ENCODE assay signal across 8 cellular contexts in genomic region chr1:8862528-8862927, GRCh38. TPM values are rescaled to one million over a fixed set of nuclear protein-coding genes. Genes with fewer than 3 reads are reported as not detected.
DNase-seq lines count a peak whose midpoint lies in the region; ATAC-seq and TF ChIP-seq lines count a peak whose summit lies in the region.

No MANE protein-coding gene starts in this region.

- peaks cover 56% of the 10 kb centered on the region for H3K4me1 ChIP-seq in psoas muscle

- no peaks in the 10 kb centered on the region for H3K9me3 ChIP-seq in T-helper 17 cell (ENCODE audit: control insufficient read depth, low read length, poor library complexity, severe bottlenecking)
- H3K9me3 ChIP-seq in psoas muscle = no peaks in the 10 kb centered on the region

- no peak overlapping the region for H3K4me3 Mint-ChIP-seq in T-helper 17 cell

- DNase-seq in stimulated activated naive CD4-positive, alpha-beta T cell (lab: John Stamatoyannopoulos, UW) = peak in 4 of 6 experiments; percentile 16 to 46 (median 30)
- DNase-seq in stimulated activated naive CD4-positive, alpha-beta T cell treated with Interleukin-2 at 50 U/mL for 16 hours (lab: John Stamatoyannopoulos, UW) = no peak
- peak in 1 of 3 donors; percentile 27 for DNase-seq in T-helper 17 cell
- no peak for DNase-seq in dorsolateral prefrontal cortex
- no peak for DNase-seq in psoas muscle
- no peak for DNase-seq in posterior cingulate gyrus

- ATAC-seq in T-helper 17 cell = peak; percentile 54
- peak in 2 of 4 donors; percentile 22 to 24 for ATAC-seq in psoas muscle
- ATAC-seq in GM18517 (IDR thresholded peaks at IDR 0.05; ENCODE audit: unreplicated experiment) = no peak
- no peak for ATAC-seq in HG03175 (IDR thresholded peaks at IDR 0.05; ENCODE audit: unreplicated experiment)

- H3K4me3 ChIP-seq in dorsolateral prefrontal cortex = no peak overlapping the region
- H3K4me3 ChIP-seq in psoas muscle = no peak overlapping the region

- no peaks in the 10 kb centered on the region for H3K27me3 ChIP-seq in dorsolateral prefrontal cortex
- no peaks in the 10 kb centered on the region for H3K27me3 ChIP-seq in psoas muscle (ENCODE audit: insufficient read depth in 3 of 3, low read length in 2 of 3)

- TF ChIP-seq CTCF in dorsolateral prefrontal cortex (IDR thresholded peaks at IDR 0.05 in 54 of 56, conservative IDR thresholded peaks at IDR 0.05 in 2 of 56; ENCODE audit: low read depth in 1 of 56, partially characterized antibody in 56 of 56) = peak in 53 of 56 donors; percentile 28 to 67 (median 54)
- peak; percentile 29 for TF ChIP-seq CTCF in psoas muscle (IDR thresholded peaks at IDR 0.05)

- H3K27ac ChIP-seq in dorsolateral prefrontal cortex = peak overlapping the region in 9 of 59 donors; percentile 4 to 59 (median 19)
- H3K27ac ChIP-seq in psoas muscle = no peak overlapping the region

- H3K4me1 Mint-ChIP-seq in T-helper 17 cell = peaks cover 20% of the 10 kb centered on the region

- no peaks in the 10 kb centered on the region for H3K36me3 Mint-ChIP-seq in T-helper 17 cell (ENCODE audit: low read depth)

- H3K27me3 Mint-ChIP-seq in T-helper 17 cell = no peaks in the 10 kb centered on the region

- H3K36me3 ChIP-seq in psoas muscle (ENCODE audit: insufficient read depth in 1 of 2, low read depth in 1 of 2) = peaks cover 33 to 100% of the 10 kb centered on the region in 2 donors

- intact Hi-C loops in dorsolateral prefrontal cortex (cut with DNase I) (no loop called here), psoas muscle (cut with DNase I) (no loop called here), posterior cingulate gyrus (cut with DNase I) (no loop called here)

- WGBS in psoas muscle, 3 donors = 90 to 97% (median 96%) methylated on average over 4 of the region's 4 CpGs

- H3K27ac Mint-ChIP-seq in T-helper 17 cell = peak overlapping the region; percentile 77

RNA-seq across cellular contexts. Expression of gene ENO1, which starts 16.0 kb away (rescaled TPM):
- total RNA-seq in T-helper 17 cell (100 to 1,000 TPM; 322 to 380 TPM), dorsolateral prefrontal cortex (100 to 1,000 TPM; 469 to 938 (median 635) TPM), psoas muscle (100 to 1,000 TPM; 110 to 364 (median 217) TPM)
- 100 to 1,000 TPM in 2 of 3 donors, 10 to 100 TPM in 1; 83.8 to 489 (median 190) TPM for polyA plus RNA-seq in psoas muscle

RNA-seq across cellular contexts. Expression of gene RERE, which starts 45.1 kb away (rescaled TPM):
- total RNA-seq in T-helper 17 cell (100 to 1,000 TPM; 102 to 108 TPM), dorsolateral prefrontal cortex (100 to 1,000 TPM; 286 to 583 (median 367) TPM), psoas muscle (100 to 1,000 TPM in 2 of 4 donors, 10 to 100 TPM in 2; 56.7 to 308 (median 165) TPM)
- 100 to 1,000 TPM in 1 of 3 donors, 10 to 100 TPM in 2; 38.8 to 130 (median 49.8) TPM for polyA plus RNA-seq in psoas muscle

Comparison
In these comparisons a context has a peak if more than half of its experiments do, and no peak if none do; other contexts are left out.
1. DNase-seq: peak in stimulated activated naive CD4-positive, alpha-beta T cell (4 of 6); none in stimulated activated naive CD4-positive, alpha-beta T cell treated with Interleukin-2 at 50 U/mL for 16 hours (single experiment), dorsolateral prefrontal cortex (0 of 10), psoas muscle (0 of 2) and posterior cingulate gyrus (0 of 10).